18 cellular contexts compared by ENCODE assay signal in the genomic region with DNA sequence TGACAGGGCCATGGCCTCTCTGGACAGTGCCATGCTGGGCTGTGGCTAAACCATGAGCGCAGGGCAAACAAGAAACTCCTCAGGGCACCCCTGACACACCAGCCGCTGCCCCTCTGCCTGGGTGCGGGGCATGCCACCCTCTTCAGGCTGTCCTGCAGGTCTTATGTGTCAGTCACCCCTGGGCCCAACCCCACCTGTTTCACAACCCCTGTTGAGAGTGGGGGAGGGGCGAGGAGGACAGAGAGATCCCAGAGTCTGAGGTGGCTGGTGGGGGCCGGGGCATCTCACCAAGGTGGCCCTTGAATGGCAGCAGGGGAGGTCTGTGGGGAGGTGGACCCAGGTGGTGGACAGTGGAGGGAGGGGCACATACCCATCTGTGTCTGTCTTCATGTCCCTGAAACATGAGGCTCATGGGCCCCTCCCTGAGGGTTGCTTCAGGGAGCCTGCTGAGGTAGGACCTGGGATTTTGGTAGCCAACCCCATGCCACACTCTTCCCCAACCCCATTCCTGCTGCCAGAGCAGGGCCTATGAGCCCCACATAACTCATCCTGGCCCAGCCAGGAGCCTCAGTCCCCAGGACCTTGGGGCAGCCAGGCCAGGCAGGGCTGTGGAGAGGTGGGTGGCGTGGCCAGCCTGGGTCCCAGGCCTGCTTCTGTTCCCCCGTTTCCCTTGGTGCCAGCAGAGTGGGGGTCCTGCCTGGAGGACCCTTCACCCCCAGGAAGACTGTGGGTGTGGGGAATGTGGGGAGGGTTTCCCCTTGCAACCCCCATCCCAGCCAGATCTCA. TPM values are rescaled to one million over a fixed set of nuclear protein-coding genes. Genes with fewer than 3 reads are reported as not detected.
DNase-seq lines count a peak whose midpoint lies in the region; ATAC-seq and TF ChIP-seq lines count a peak whose summit lies in the region.
"Had no signal": no experiment of that assay in that cellular context is flagged by ENCODE, and none has a peak within 500 bp of the region (broad histone marks: within the 10 kb centered on the region; RNA-seq: fewer than 3 reads in every experiment).

No MANE protein-coding gene starts in this region.

- BruUV-seq in MCF 10A (replicated peaks; lab: Mats Ljungman, UMichigan) (no TSS peak), mammary epithelial cell (replicated peaks; lab: Mats Ljungman, UMichigan) (no TSS peak), PC-3 (replicated peaks; lab: Mats Ljungman, UMichigan) (no TSS peak), PC-9 (replicated peaks; lab: Mats Ljungman, UMichigan) (no TSS peak)

- DNase-seq in MCF 10A (ENCODE audit: unreplicated experiment) (peak; percentile 22), mammary epithelial cell (no peak), PC-3 (no peak), upper lobe of left lung (peak; percentile 37 to 70), PC-9 (no peak)
- no peak for DNase-seq in activated T-helper 1 cell treated with anti-CD3 and anti-CD28 coated beads, Interleukin-12 subunit alpha, Interleukin-12 subunit beta, Interleukin-2, Interleukin-4 antibody, amounts not matched to agents 30 ng/mL and 10 ng/mL and 1 ng/mL, durations not matched to agents 14 hours and 24 hours and 36 hours (ENCODE audit: low spot score)
- DNase-seq: DMS153; MV-4-11; NCI-H1417 treated with DMSO at 0.1 percent for 48 hours; NCI-H1930; NCI-H526 treated with DMSO at 0.1 percent for 48 hours; NK-92 treated with Interleukin-12 subunit alpha and Interleukin-12 subunit beta, amount 100 ng/mL, for 24 hours had no signal

- no peak for TF ChIP-seq EP300 in upper lobe of left lung (IDR thresholded peaks at IDR 0.05)

- H3K9me3 ChIP-seq in mammary epithelial cell (replicated peaks; ENCODE audit: insufficient read depth, low read length): no peaks in the 10 kb centered on the region
- H3K9me3 ChIP-seq in PC-3 (ENCODE audit: low read length): no peaks in the 10 kb centered on the region
- no peaks in the 10 kb centered on the region for H3K9me3 ChIP-seq in upper lobe of left lung
- no peaks in the 10 kb centered on the region for H3K9me3 ChIP-seq in PC-9 (ENCODE audit: insufficient read depth, low read depth)
- H3K9me3 ChIP-seq: A549 had no signal

- H3K4me1 Mint-ChIP-seq in MCF 10A (ENCODE audit: insufficient read depth, unreplicated experiment): no peaks in the 10 kb centered on the region
- H3K4me1 Mint-ChIP-seq in dendritic cell treated with granulocyte-macrophage colony-stimulating factor and Interleukin-4, amounts not matched to agents 40 ng/mL and 50 ng/mL, for 4 days (ENCODE audit: low read depth): peaks cover 88% of the 10 kb centered on the region
- no peaks in the 10 kb centered on the region for H3K4me1 Mint-ChIP-seq in activated T-helper 1 cell treated with anti-CD3 and anti-CD28 coated beads, Interleukin-12 subunit alpha, Interleukin-12 subunit beta, Interleukin-2, Interleukin-4 antibody, amounts not matched to agents 30 ng/mL and 10 ng/mL and 1 ng/mL, durations not matched to agents 14 hours and 24 hours and 36 hours (ENCODE audit: low read depth)

- ATAC-seq in PC-3 (peak; percentile 25; the same call in 1 of the 2 replicates), upper lobe of left lung (ENCODE audit: low FRiP score in 2 of 2) (no peak), HG03159 (IDR thresholded peaks at IDR 0.05; ENCODE audit: unreplicated experiment) (no peak)

- dilution Hi-C loops in mammary epithelial cell (cut with HindIII; ENCODE audit: low sequenced_read_pairs): no loop called here

- WGBS in mammary epithelial cell (ENCODE audit: low coverage, missing lambda C conversion rate): 85% methylated on average over 5 of the region's 7 CpGs
- WGBS in upper lobe of left lung, 2 donors: 83 to 100% methylated on average over 2 to 7 of the region's 7 CpGs

- H3K27ac Mint-ChIP-seq in MCF 10A (ENCODE audit: low read depth, unreplicated experiment): no peak overlapping the region
- H3K27ac Mint-ChIP-seq in dendritic cell treated with granulocyte-macrophage colony-stimulating factor and Interleukin-4, amounts not matched to agents 40 ng/mL and 50 ng/mL, for 4 days: peak overlapping the region; percentile 97
- no peak overlapping the region for H3K27ac Mint-ChIP-seq in activated T-helper 1 cell treated with anti-CD3 and anti-CD28 coated beads, Interleukin-12 subunit alpha, Interleukin-12 subunit beta, Interleukin-2, Interleukin-4 antibody, amounts not matched to agents 30 ng/mL and 10 ng/mL and 1 ng/mL, durations not matched to agents 14 hours and 24 hours and 36 hours

- H3K4me1 ChIP-seq in mammary epithelial cell (ENCODE audit: insufficient read depth, low read length): peaks cover 8% of the 10 kb centered on the region
- H3K4me1 ChIP-seq in PC-3 (ENCODE audit: insufficient read depth, low read length): no peaks in the 10 kb centered on the region
- H3K4me1 ChIP-seq in upper lobe of left lung: peaks cover 57 to 83% (median 70%) of the 10 kb centered on the region in 4 donors
- no peaks in the 10 kb centered on the region for H3K4me1 ChIP-seq in PC-9 (replicated peaks; ENCODE audit: insufficient read depth)
- H3K4me1 ChIP-seq: A549 had no signal

- intact Hi-C loops in MCF 10A (cut with micrococcal nuclease) (no loop called here), mammary epithelial cell (cut with micrococcal nuclease) (no loop called here), PC-3 (cut with micrococcal nuclease) (no loop called here), PC-9 (cut with micrococcal nuclease; ENCODE audit: unreplicated experiment) (no loop called here)
- intact Hi-C loops in dendritic cell treated with granulocyte-macrophage colony-stimulating factor and Interleukin-4, amounts not matched to agents 40 ng/mL and 50 ng/mL, for 4 days (cut with micrococcal nuclease): no loop called here
- intact Hi-C loops in activated T-helper 1 cell treated with anti-CD3 and anti-CD28 coated beads, Interleukin-12 subunit alpha, Interleukin-12 subunit beta, Interleukin-2, Interleukin-4 antibody, amounts not matched to agents 30 ng/mL and 10 ng/mL and 1 ng/mL, durations not matched to agents 14 hours and 24 hours and 36 hours (cut with micrococcal nuclease): no loop called here

- TF ChIP-seq POLR2A in upper lobe of left lung (IDR thresholded peaks at IDR 0.05): no peak

- H3K79me2 ChIP-seq in mammary epithelial cell (ENCODE audit: insufficient read depth, low read length) (no peaks in the 10 kb centered on the region), PC-3 (ENCODE audit: low read length) (no peaks in the 10 kb centered on the region), PC-9 (ENCODE audit: low read depth) (no peaks in the 10 kb centered on the region)

- no peaks in the 10 kb centered on the region for H3K27me3 Mint-ChIP-seq in MCF 10A (ENCODE audit: insufficient read depth, unreplicated experiment)
- H3K27me3 Mint-ChIP-seq in dendritic cell treated with granulocyte-macrophage colony-stimulating factor and Interleukin-4, amounts not matched to agents 40 ng/mL and 50 ng/mL, for 4 days: no peaks in the 10 kb centered on the region
- H3K27me3 Mint-ChIP-seq in activated T-helper 1 cell treated with anti-CD3 and anti-CD28 coated beads, Interleukin-12 subunit alpha, Interleukin-12 subunit beta, Interleukin-2, Interleukin-4 antibody, amounts not matched to agents 30 ng/mL and 10 ng/mL and 1 ng/mL, durations not matched to agents 14 hours and 24 hours and 36 hours (ENCODE audit: insufficient read depth): no peaks in the 10 kb centered on the region

- H3K27me3 ChIP-seq in mammary epithelial cell (ENCODE audit: insufficient read depth, low read length): no peaks in the 10 kb centered on the region
- H3K27me3 ChIP-seq in PC-3 (ENCODE audit: low read length): no peaks in the 10 kb centered on the region
- no peaks in the 10 kb centered on the region for H3K27me3 ChIP-seq in upper lobe of left lung
- no peaks in the 10 kb centered on the region for H3K27me3 ChIP-seq in PC-9 (ENCODE audit: insufficient read depth, low read depth)

- TF ChIP-seq CTCF in MCF 10A (IDR thresholded peaks at IDR 0.05; ENCODE audit: unreplicated experiment) (no peak), mammary epithelial cell (conservative IDR thresholded peaks at IDR 0.05 in 1 of 2, IDR thresholded peaks at IDR 0.05 in 1 of 2; ENCODE audit: extremely low read depth in 1 of 2, insufficient read depth in 1 of 2, low read depth in 1 of 2, low read length in 2 of 2) (no peak), PC-3 (conservative IDR thresholded peaks at IDR 0.05; ENCODE audit: low read depth, low read length) (no peak), upper lobe of left lung (IDR thresholded peaks at IDR 0.05) (no peak), PC-9 (conservative IDR thresholded peaks at IDR 0.05) (no peak)

- H3K36me3 Mint-ChIP-seq in MCF 10A (ENCODE audit: insufficient read depth, unreplicated experiment): peaks cover 29% of the 10 kb centered on the region
- H3K36me3 Mint-ChIP-seq in dendritic cell treated with granulocyte-macrophage colony-stimulating factor and Interleukin-4, amounts not matched to agents 40 ng/mL and 50 ng/mL, for 4 days (ENCODE audit: low read depth): peaks cover 92% of the 10 kb centered on the region
- H3K36me3 Mint-ChIP-seq in activated T-helper 1 cell treated with anti-CD3 and anti-CD28 coated beads, Interleukin-12 subunit alpha, Interleukin-12 subunit beta, Interleukin-2, Interleukin-4 antibody, amounts not matched to agents 30 ng/mL and 10 ng/mL and 1 ng/mL, durations not matched to agents 14 hours and 24 hours and 36 hours (ENCODE audit: low read depth): peaks cover 4% of the 10 kb centered on the region

- POLR2A ChIA-PET in MCF 10A (lab: Yijun Ruan, JAX) (interaction anchor here (0.7 kb wide), 2 partner anchors 12 to 18 kb away, joined by 3 read pairs; no protein-coding TSS in a partner anchor), PC-3 (lab: Charles Lee; ENCODE audit: unreplicated experiment) (no interaction called here), PC-9 (lab: Charles Lee; ENCODE audit: unreplicated experiment) (no interaction called here)

- no peak overlapping the region for H3K4me3 Mint-ChIP-seq in MCF 10A (ENCODE audit: unreplicated experiment)
- no peak overlapping the region for H3K4me3 Mint-ChIP-seq in dendritic cell treated with granulocyte-macrophage colony-stimulating factor and Interleukin-4, amounts not matched to agents 40 ng/mL and 50 ng/mL, for 4 days
- H3K4me3 Mint-ChIP-seq in activated T-helper 1 cell treated with anti-CD3 and anti-CD28 coated beads, Interleukin-12 subunit alpha, Interleukin-12 subunit beta, Interleukin-2, Interleukin-4 antibody, amounts not matched to agents 30 ng/mL and 10 ng/mL and 1 ng/mL, durations not matched to agents 14 hours and 24 hours and 36 hours: no peak overlapping the region

- in situ Hi-C loops in mammary epithelial cell (cut with MboI; ENCODE audit: low sequenced_read_pairs in 2 of 2): no loop called here

- H3K27ac ChIP-seq in mammary epithelial cell (ENCODE audit: insufficient read depth, low read depth, low read length): no peak overlapping the region
- H3K27ac ChIP-seq in PC-3 (ENCODE audit: low read length): no peak overlapping the region
- peak overlapping the region in 2 of 4 donors; percentile 52 to 83 for H3K27ac ChIP-seq in upper lobe of left lung
- no peak overlapping the region for H3K27ac ChIP-seq in PC-9
- H3K27ac ChIP-seq: A549, HL-60 had no signal

- CTCF ChIA-PET in MCF 10A (lab: Yijun Ruan, JAX): interaction anchor here (0.7 kb wide), 1 partner anchor 32 kb away, joined by 3 read pairs; no protein-coding TSS in a partner anchor
- CTCF ChIA-PET in mammary epithelial cell (lab: Charles Lee; ENCODE audit: low non-redundant PET): no interaction called here
- CTCF ChIA-PET in PC-3 (lab: Charles Lee): no interaction called here
- CTCF ChIA-PET in PC-9 (lab: Charles Lee): no interaction called here

- no peaks in the 10 kb centered on the region for H3K9me2 ChIP-seq in PC-3 (replicated peaks; ENCODE audit: low read length)
- no peaks in the 10 kb centered on the region for H3K9me2 ChIP-seq in PC-9 (ENCODE audit: insufficient read depth)

- no peak overlapping the region for H3K9ac ChIP-seq in mammary epithelial cell (ENCODE audit: insufficient read depth, low read length)
- no peak overlapping the region for H3K9ac ChIP-seq in PC-3 (ENCODE audit: low read length)

- peaks cover 18% of the 10 kb centered on the region for H3K36me3 ChIP-seq in mammary epithelial cell (ENCODE audit: insufficient read depth, low read length)
- H3K36me3 ChIP-seq in PC-3 (ENCODE audit: low read depth, low read length): peaks cover 12% of the 10 kb centered on the region; the same call in 1 of the 2 replicates
- H3K36me3 ChIP-seq in upper lobe of left lung: peaks cover 24 to 49% (median 44%) of the 10 kb centered on the region in 4 donors
- no peaks in the 10 kb centered on the region for H3K36me3 ChIP-seq in PC-9 (ENCODE audit: low read depth)

- no peak overlapping the region for H3K4me2 ChIP-seq in mammary epithelial cell (ENCODE audit: insufficient read depth, low read depth, low read length)
- no peak overlapping the region for H3K4me2 ChIP-seq in PC-3 (ENCODE audit: low read length)
- no peak overlapping the region for H3K4me2 ChIP-seq in PC-9
- H3K4me2 ChIP-seq: A549 had no signal

- no peaks in the 10 kb centered on the region for H3K9me3 Mint-ChIP-seq in MCF 10A (ENCODE audit: unreplicated experiment)
- H3K9me3 Mint-ChIP-seq in dendritic cell treated with granulocyte-macrophage colony-stimulating factor and Interleukin-4, amounts not matched to agents 40 ng/mL and 50 ng/mL, for 4 days: no peaks in the 10 kb centered on the region
- no peaks in the 10 kb centered on the region for H3K9me3 Mint-ChIP-seq in activated T-helper 1 cell treated with anti-CD3 and anti-CD28 coated beads, Interleukin-12 subunit alpha, Interleukin-12 subunit beta, Interleukin-2, Interleukin-4 antibody, amounts not matched to agents 30 ng/mL and 10 ng/mL and 1 ng/mL, durations not matched to agents 14 hours and 24 hours and 36 hours

- H4K20me1 ChIP-seq in mammary epithelial cell (ENCODE audit: insufficient read depth, low read length) (no peaks in the 10 kb centered on the region), PC-3 (ENCODE audit: low read length) (no peaks in the 10 kb centered on the region), PC-9 (ENCODE audit: insufficient read depth) (no peaks in the 10 kb centered on the region)

- H3F3A ChIP-seq in PC-3 (ENCODE audit: low read length, unreplicated experiment) (no peaks in the 10 kb centered on the region), PC-9 (ENCODE audit: insufficient read depth, low read depth) (no peaks in the 10 kb centered on the region)

- H2AFZ ChIP-seq in mammary epithelial cell (ENCODE audit: low read depth, low read length) (no peak overlapping the region), PC-3 (ENCODE audit: low read length) (no peak overlapping the region), PC-9 (no peak overlapping the region)

- H3K4me3 ChIP-seq in mammary epithelial cell (replicated peaks in 1 of 3; ENCODE audit: insufficient read depth in 1 of 3, low read depth in 2 of 3, low read length in 3 of 3) (no peak overlapping the region), PC-3 (ENCODE audit: low read length) (no peak overlapping the region), upper lobe of left lung (no peak overlapping the region), PC-9 (no peak overlapping the region)
- H3K4me3 ChIP-seq: A549 had no signal

RNA-seq across cellular contexts. Expression of gene STAB1, which starts 1.7 kb away (rescaled TPM):
- total RNA-seq in MCF 10A (2022) (not detected in 2 replicates), mammary epithelial cell (under 1 TPM in 1 of 2 donors, not detected in 1; 0.17 TPM), PC-3 (2014; rRNA removed) (0.33 TPM in 1 of 2 replicates, not detected in the other), upper lobe of left lung (100 to 1,000 TPM in 4 of 6 donors, 10 to 100 TPM in 2; 42.9 to 259 (median 125) TPM), PC-9 (2021) (0.04 TPM in 1 of 2 replicates, not detected in the other)
- 0.02 TPM for polyA plus RNA-seq in mammary epithelial cell
- polyA minus RNA-seq in mammary epithelial cell: not detected
- 0.05 and 0.16 TPM in 2 replicates for total RNA-seq in activated T-helper 1 cell treated with anti-CD3 and anti-CD28 coated beads, Interleukin-12 subunit alpha, Interleukin-12 subunit beta, Interleukin-2, Interleukin-4 antibody, amounts not matched to agents 30 ng/mL and 10 ng/mL and 1 ng/mL, durations not matched to agents 14 hours and 24 hours and 36 hours
- total RNA-seq: OCI-LY7, SK-MEL-5 had no signal
- polyA plus RNA-seq: A549 had no signal

RNA-seq across cellular contexts. Expression of gene NISCH, which starts 38.0 kb away (rescaled TPM):
- total RNA-seq in MCF 10A (2022) (60.5 and 69.7 TPM in 2 replicates), mammary epithelial cell (100 to 1,000 TPM in 1 of 2 donors, 10 to 100 TPM in 1; 79.7 to 123 TPM), PC-3 (2014; rRNA removed) (60.4 and 65.3 TPM in 2 replicates), upper lobe of left lung (100 to 1,000 TPM in 2 of 6 donors, 10 to 100 TPM in 4; 60.7 to 288 (median 83.0) TPM), PC-9 (2021) (66.1 and 68.0 TPM in 2 replicates)
- polyA plus RNA-seq in mammary epithelial cell: 43.9 TPM
- 103 TPM for polyA minus RNA-seq in mammary epithelial cell
- 72.0 and 74.2 TPM in 2 replicates for total RNA-seq in activated T-helper 1 cell treated with anti-CD3 and anti-CD28 coated beads, Interleukin-12 subunit alpha, Interleukin-12 subunit beta, Interleukin-2, Interleukin-4 antibody, amounts not matched to agents 30 ng/mL and 10 ng/mL and 1 ng/mL, durations not matched to agents 14 hours and 24 hours and 36 hours

RNA-seq across cellular contexts. Expression of gene TNNC1, which starts 39.6 kb away (rescaled TPM):
- total RNA-seq in MCF 10A (2022) (0.61 TPM in 2 replicates), mammary epithelial cell (under 1 TPM; 0.33 to 0.85 TPM), PC-3 (2014; rRNA removed) (1.9 and 4.9 TPM in 2 replicates), upper lobe of left lung (100 to 1,000 TPM in 4 of 6 donors, 10 to 100 TPM in 2; 28.3 to 196 (median 122) TPM), PC-9 (2021) (8.3 and 8.4 TPM in 2 replicates)
- polyA plus RNA-seq in mammary epithelial cell: 0.15 TPM
- not detected for polyA minus RNA-seq in mammary epithelial cell
- total RNA-seq in activated T-helper 1 cell treated with anti-CD3 and anti-CD28 coated beads, Interleukin-12 subunit alpha, Interleukin-12 subunit beta, Interleukin-2, Interleukin-4 antibody, amounts not matched to agents 30 ng/mL and 10 ng/mL and 1 ng/mL, durations not matched to agents 14 hours and 24 hours and 36 hours: 0.32 and 0.67 TPM in 2 replicates

RNA-seq across cellular contexts. Expression of gene NT5DC2, which starts 40.2 kb away (rescaled TPM):
- total RNA-seq in MCF 10A (2022) (28.9 and 36.9 TPM in 2 replicates), mammary epithelial cell (10 to 100 TPM; 36.7 to 73.0 TPM), PC-3 (2014; rRNA removed) (229 and 263 TPM in 2 replicates), upper lobe of left lung (100 to 1,000 TPM in 1 of 6 donors, 10 to 100 TPM in 5; 27.3 to 113 (median 46.2) TPM), PC-9 (2021) (172 and 215 TPM in 2 replicates)
- polyA plus RNA-seq in mammary epithelial cell: 88.7 TPM
- 300 TPM for polyA minus RNA-seq in mammary epithelial cell
- total RNA-seq in activated T-helper 1 cell treated with anti-CD3 and anti-CD28 coated beads, Interleukin-12 subunit alpha, Interleukin-12 subunit beta, Interleukin-2, Interleukin-4 antibody, amounts not matched to agents 30 ng/mL and 10 ng/mL and 1 ng/mL, durations not matched to agents 14 hours and 24 hours and 36 hours: 60.8 and 61.7 TPM in 2 replicates

RNA-seq across cellular contexts. Expression of gene UQCC5, which starts 43.0 kb away (rescaled TPM):
- total RNA-seq in MCF 10A (2022) (22.6 and 25.9 TPM in 2 replicates), mammary epithelial cell (10 to 100 TPM in 1 of 2 donors, 1 to 10 TPM in 1; 1.8 to 27.7 TPM), PC-3 (2014; rRNA removed) (14.5 and 26.1 TPM in 2 replicates), upper lobe of left lung (10 to 100 TPM in 2 of 6 donors, 1 to 10 TPM in 4; 2.0 to 43.0 (median 3.0) TPM), PC-9 (2021) (13.3 and 16.5 TPM in 2 replicates)
- polyA plus RNA-seq in mammary epithelial cell: 23.1 TPM
- polyA minus RNA-seq in mammary epithelial cell: 3.2 TPM
- 14.1 and 17.1 TPM in 2 replicates for total RNA-seq in activated T-helper 1 cell treated with anti-CD3 and anti-CD28 coated beads, Interleukin-12 subunit alpha, Interleukin-12 subunit beta, Interleukin-2, Interleukin-4 antibody, amounts not matched to agents 30 ng/mL and 10 ng/mL and 1 ng/mL, durations not matched to agents 14 hours and 24 hours and 36 hours

Comparison
In these comparisons a context has a peak if more than half of its experiments do, and no peak if none do; other contexts are left out.
1. DNase-seq: peak in MCF 10A (single experiment) and upper lobe of left lung (2 of 2); none in mammary epithelial cell (single experiment), PC-3 (single experiment), activated T-helper 1 cell treated with anti-CD3 and anti-CD28 coated beads, Interleukin-12 subunit alpha, Interleukin-12 subunit beta, Interleukin-2, Interleukin-4 antibody, amounts not matched to agents 30 ng/mL and 10 ng/mL and 1 ng/mL, durations not matched to agents 14 hours and 24 hours and 36 hours (single experiment) and PC-9 (0 of 2).
2. RNA of gene STAB1, which starts 1.7 kb away (total RNA-seq): 42.9 to 259 TPM in upper lobe of left lung; 0.33 TPM in PC-3, 0.17 TPM in mammary epithelial cell, 0.05 to 0.16 TPM in activated T-helper 1 cell treated with anti-CD3 and anti-CD28 coated beads, Interleukin-12 subunit alpha, Interleukin-12 subunit beta, Interleukin-2, Interleukin-4 antibody, amounts not matched to agents 30 ng/mL and 10 ng/mL and 1 ng/mL, durations not matched to agents 14 hours and 24 hours and 36 hours, not detected in MCF 10A and 0.04 TPM in PC-9; every median in the first group is over 10 times any median in the second.